ENCODE assay signal across 8 cellular contexts in genomic region chr18:3248062-3248669, GRCh38. TPM values are rescaled to one million over a fixed set of nuclear protein-coding genes. Genes with fewer than 3 reads are reported as not detected.
DNase-seq lines count a peak whose midpoint lies in the region; ATAC-seq and TF ChIP-seq lines count a peak whose summit lies in the region.

No MANE protein-coding gene starts in this region.

- no peaks in the 10 kb centered on the region for H3K9me3 ChIP-seq in PC-9 (ENCODE audit: insufficient read depth, low read depth)
- H3K9me3 ChIP-seq in ectodermal cell (ENCODE audit: control insufficient read depth, low read length), result no peaks in the 10 kb centered on the region
- no peaks in the 10 kb centered on the region for H3K9me3 ChIP-seq in muscle layer of duodenum (ENCODE audit: control insufficient read depth in 1 of 2, low read length in 2 of 2)

- peaks cover 36% of the 10 kb centered on the region for H3K4me1 ChIP-seq in PC-9 (replicated peaks; ENCODE audit: insufficient read depth)
- H3K4me1 ChIP-seq in ectodermal cell (ENCODE audit: control insufficient read depth, insufficient read depth, low read length), result peaks cover 6% of the 10 kb centered on the region
- peaks cover 9 to 22% of the 10 kb centered on the region in 2 donors for H3K4me1 ChIP-seq in muscle layer of duodenum (ENCODE audit: control insufficient read depth in 1 of 2, insufficient read depth in 2 of 2, low read length in 2 of 2)

- H3K27ac ChIP-seq in PC-9, result peak overlapping the region; percentile 87
- H3K27ac ChIP-seq in ectodermal cell (ENCODE audit: insufficient read depth, low read depth, low read length, poor library complexity, severe bottlenecking), result peak overlapping the region; percentile 92
- peak overlapping the region; percentile 100 for H3K27ac ChIP-seq in muscle layer of duodenum (ENCODE audit: low read length)

- H3F3A ChIP-seq in PC-9 (ENCODE audit: insufficient read depth, low read depth), result peaks cover 24% of the 10 kb centered on the region

- peaks cover 65% of the 10 kb centered on the region for H3K79me2 ChIP-seq in PC-9 (ENCODE audit: low read depth)

- TSS peak; percentile 70 for BruUV-seq in PC-9 (replicated peaks; lab: Mats Ljungman, UMichigan)

- 0% methylated on average over 22 of the region's 22 CpGs for WGBS in ectodermal cell, 2 experiments

- peak overlapping the region; percentile 85 for H3K4me2 ChIP-seq in PC-9

- H3K9me2 ChIP-seq in PC-9 (ENCODE audit: insufficient read depth), result no peaks in the 10 kb centered on the region

- peaks cover 23% of the 10 kb centered on the region for H3K36me3 ChIP-seq in PC-9 (ENCODE audit: low read depth)
- peaks cover 1% of the 10 kb centered on the region for H3K36me3 ChIP-seq in ectodermal cell (ENCODE audit: control insufficient read depth, insufficient read depth, low read length)
- peaks cover 14 to 21% of the 10 kb centered on the region in 2 donors for H3K36me3 ChIP-seq in muscle layer of duodenum (ENCODE audit: control insufficient read depth in 1 of 2, insufficient read depth in 2 of 2, low read length in 2 of 2)

- ATAC-seq in GM21576 (IDR thresholded peaks at IDR 0.05; ENCODE audit: unreplicated experiment), result no peak

- H3K27me3 ChIP-seq in PC-9 (ENCODE audit: insufficient read depth, low read depth) (no peaks in the 10 kb centered on the region), ectodermal cell (ENCODE audit: control insufficient read depth, insufficient read depth, low read length, poor library complexity, severe bottlenecking) (no peaks in the 10 kb centered on the region), muscle layer of duodenum (ENCODE audit: low read depth, low read length) (no peaks in the 10 kb centered on the region)

- DNase-seq in activated T-cell treated with anti-CD3 and anti-CD28 coated beads for 4 hours (peak; percentile 11), PC-9 (no peak), T-helper 9 cell (no peak)
- no peak for DNase-seq in activated T-cell treated with anti-CD3 and anti-CD28 coated beads, Interleukin-2, amount 50 U/mL, for 48 hours
- DNase-seq in effector CD4-positive, alpha-beta T cell, result no peak

- no peak for TF ChIP-seq CTCF in PC-9 (conservative IDR thresholded peaks at IDR 0.05)

- intact Hi-C loops in PC-9 (cut with micrococcal nuclease; ENCODE audit: unreplicated experiment), result loop anchor here (5.0 kb wide), 2 partner anchors 481 to 676 kb away; partner anchors contain the start of genes METTL4 and NDC80

- POLR2A ChIA-PET in PC-9 (lab: Charles Lee; ENCODE audit: unreplicated experiment), result interaction anchor here (0.7 to 2.4 kb wide), 7 partner anchors 13 to 418 kb away, joined by 3 to 21 read pairs (median 8); partner anchors contain the start of gene MYL12B

- H4K20me1 ChIP-seq in PC-9 (ENCODE audit: insufficient read depth), result 0 out of 2 replicates have a peak, but pooled peaks cover 6% of the 10 kb centered on the region

- CTCF ChIA-PET in PC-9 (lab: Charles Lee), result no interaction called here

- H2AFZ ChIP-seq in PC-9, result peak overlapping the region; percentile 85; the same call in 1 of the 2 replicates

- H3K4me3 ChIP-seq in PC-9, result peak overlapping the region; percentile 86
- peak overlapping the region; percentile 83 for H3K4me3 ChIP-seq in ectodermal cell (ENCODE audit: insufficient read depth, low read depth, low read length)
- H3K4me3 ChIP-seq in muscle layer of duodenum (ENCODE audit: low read depth in 1 of 2, low read length in 2 of 2), result peak overlapping the region; percentile 93 to 98

RNA-seq across cellular contexts. Expression of gene MYL12A, which starts 0.6 kb away (rescaled TPM):
- total RNA-seq in PC-9 (2021), result 469 and 532 TPM in 2 replicates
- polyA plus RNA-seq in ectodermal cell (2013, experiment 1 of 4), result 220 TPM
- 247 TPM for polyA plus RNA-seq in ectodermal cell (2013, experiment 2 of 4)
- polyA plus RNA-seq in ectodermal cell (2013, experiment 3 of 4), result 212 TPM
- 232 TPM for polyA plus RNA-seq in ectodermal cell (2013, experiment 4 of 4)

RNA-seq across cellular contexts. Expression of gene MYL12B, which starts 13.8 kb away (rescaled TPM):
- 381 and 383 TPM in 2 replicates for total RNA-seq in PC-9 (2021)
- 124 TPM for polyA plus RNA-seq in ectodermal cell (2013, experiment 1 of 4)
- 123 TPM for polyA plus RNA-seq in ectodermal cell (2013, experiment 2 of 4)
- 137 TPM for polyA plus RNA-seq in ectodermal cell (2013, experiment 3 of 4)
- 159 TPM for polyA plus RNA-seq in ectodermal cell (2013, experiment 4 of 4)

RNA-seq across cellular contexts. Expression of gene MYOM1, which starts 28.4 kb away (rescaled TPM):
- total RNA-seq in PC-9 (2021), result 0.88 and 1.3 TPM in 2 replicates
- 0.78 TPM for polyA plus RNA-seq in ectodermal cell (2013, experiment 1 of 4)
- 1.2 TPM for polyA plus RNA-seq in ectodermal cell (2013, experiment 2 of 4)
- polyA plus RNA-seq in ectodermal cell (2013, experiment 3 of 4), result 0.59 TPM
- 0.77 TPM for polyA plus RNA-seq in ectodermal cell (2013, experiment 4 of 4)
